Comparison of ENCODE assay signal across 26 cellular contexts in genomic region chr21:33171584-33172169, GRCh38. TPM values are rescaled to one million over a fixed set of nuclear protein-coding genes. Genes with fewer than 3 reads are reported as not detected.
DNase-seq lines count a peak whose midpoint lies in the region; ATAC-seq, FAIRE-seq and TF ChIP-seq lines count a peak whose summit lies in the region.
"Had no signal": no experiment of that assay in that cellular context is flagged by ENCODE, and none has a peak within 500 bp of the region (broad histone marks: within the 10 kb centered on the region; RNA-seq: fewer than 3 reads in every experiment).

No MANE protein-coding gene starts in this region.

- peaks cover 0 to 4% (median 0%) of the 10 kb centered on the region in 4 experiments; a peak in 1 of 7 replicates for H3K27me3 ChIP-seq in H1 (replicated peaks in 1 of 4; ENCODE audit: control insufficient read depth in 3 of 4, extremely low read depth in 1 of 4, insufficient read depth in 3 of 4, low read length in 3 of 4)

- CTCF ChIA-PET in HEK293 (lab: Yijun Ruan, JAX) = interaction anchor here (0.8 kb wide), 1 partner anchor 21 kb away, joined by 3 read pairs; no protein-coding TSS in a partner anchor
- CTCF ChIA-PET in H1 (lab: Charles Lee; ENCODE audit: partially characterized antibody) = no interaction called here

- no peak overlapping the region for H3K4ac ChIP-seq in H1 (replicated peaks; ENCODE audit: insufficient read length, low read depth, low read length)

- H4K8ac ChIP-seq in H1 (ENCODE audit: extremely low read depth, insufficient read depth, low read length) = peak overlapping the region; percentile 57

- H2AFZ ChIP-seq in H1 (ENCODE audit: low read length) = peak overlapping the region; percentile 52; the same call in 1 of the 2 replicates
- H2AFZ ChIP-seq: PC-9 had no signal

- no peak overlapping the region for H2AK5ac ChIP-seq in H1 (ENCODE audit: low read depth, low read length)

- H3K4me3 ChIP-seq in HEK293 (ENCODE audit: low read depth, low read length) (no peak overlapping the region), H1 (ENCODE audit: extremely low read depth in 1 of 4, insufficient read depth in 2 of 4, low read depth in 3 of 4, low read length in 4 of 4) (no peak overlapping the region)
- H3K4me3 ChIP-seq: HAP-1, PC-9, SJSA1 had no signal

- WGBS in H1 (ENCODE audit: extremely low coverage in 1 of 2, insufficient coverage in 1 of 2, insufficient read length in 1 of 2, insufficient replicate concordance in 2 of 2, low coverage in 1 of 2, low lambda C conversion rate in 2 of 2, missing lambda C conversion rate in 1 of 2), 2 experiments = 91% methylated on average over 8 of the region's 8 CpGs; no CpG with 5 or more reads in 1 of the 2 experiments

- no peak overlapping the region for H2BK20ac ChIP-seq in H1 (ENCODE audit: low read length)

- no peak overlapping the region for H2BK5ac ChIP-seq in H1 (ENCODE audit: low read depth, low read length)

- H3K27ac ChIP-seq in HEK293 (ENCODE audit: extremely low read depth, low read depth, low read length) (no peak overlapping the region), H1 (ENCODE audit: low read depth, low read length) (no peak overlapping the region)
- H3K27ac ChIP-seq: C4-2B, KMS-11, PC-9, SJSA1 had no signal

- H3K14ac ChIP-seq in H1 (ENCODE audit: insufficient read length) = no peak overlapping the region

- no peaks in the 10 kb centered on the region for H3K23me2 ChIP-seq in H1 (ENCODE audit: low read depth, low read length)

- no peak for ATAC-seq in GM21619 (IDR thresholded peaks at IDR 0.05; ENCODE audit: unreplicated experiment)
- ATAC-seq in HG02852 (IDR thresholded peaks at IDR 0.05; ENCODE audit: unreplicated experiment) = no peak
- ATAC-seq: CD8-positive, alpha-beta T cell; Right ventricle myocardium inferior had no signal

- no peak overlapping the region for H2BK12ac ChIP-seq in H1 (ENCODE audit: low read depth, low read length)

- no peak overlapping the region for H3K56ac ChIP-seq in H1 (replicated peaks; ENCODE audit: insufficient read length, low read depth, low read length)

- H3K23ac ChIP-seq in H1 (ENCODE audit: insufficient read length) = no peak overlapping the region

- no peak for TF ChIP-seq CTCF in HEK293 (tag by site-specific recombination; IDR thresholded peaks at IDR 0.05)
- TF ChIP-seq CTCF in H1 (IDR thresholded peaks at IDR 0.05; ENCODE audit: control extremely low read depth in 1 of 3, insufficient read depth in 1 of 3, low read depth in 1 of 3, low read length in 3 of 3) = no peak

- H3K9me3 ChIP-seq in HEK293 (ENCODE audit: control insufficient read depth, insufficient read depth, low read depth, low read length) = no peaks in the 10 kb centered on the region
- H3K9me3 ChIP-seq in H1 (ENCODE audit: insufficient read depth in 2 of 2, low read depth in 1 of 2, low read length in 1 of 2) = no peaks in the 10 kb centered on the region
- H3K9me3 ChIP-seq: Caco-2, SJSA1 had no signal

- H4K91ac ChIP-seq in H1 (replicated peaks; ENCODE audit: insufficient read length, low read length) = no peak overlapping the region

- H3K18ac ChIP-seq in H1 (ENCODE audit: extremely low read depth, low read length) = no peak overlapping the region

- no peaks in the 10 kb centered on the region for H3K36me3 ChIP-seq in HEK293 (ENCODE audit: control insufficient read depth in 2 of 2, insufficient read depth in 1 of 2, low read length in 2 of 2)
- H3K36me3 ChIP-seq in H1 (ENCODE audit: control insufficient read depth in 2 of 4, insufficient read depth in 4 of 4, low read length in 3 of 4) = no peaks in the 10 kb centered on the region
- H3K36me3 ChIP-seq: HAP-1, SJSA1 had no signal

- POLR2A ChIA-PET in HEK293 (lab: Yijun Ruan, JAX) = no interaction called here
- POLR2A ChIA-PET in H1 (lab: Charles Lee; ENCODE audit: partially characterized antibody) = no interaction called here

- no peak overlapping the region for H3K4me2 ChIP-seq in H1 (ENCODE audit: insufficient read depth in 1 of 2, low read depth in 2 of 2, low read length in 2 of 2)
- H3K4me2 ChIP-seq: KMS-11, PC-9 had no signal

- H3K4me1 ChIP-seq in HEK293 (ENCODE audit: control insufficient read depth, insufficient read depth, low read length) = no peaks in the 10 kb centered on the region
- H3K4me1 ChIP-seq in H1 (replicated peaks in 1 of 4; ENCODE audit: control insufficient read depth in 3 of 4, insufficient read depth in 4 of 4, low read length in 3 of 4) = no peaks in the 10 kb centered on the region; a peak in 1 of 7 replicates
- H3K4me1 ChIP-seq: Caco-2, HAP-1, SJSA1 had no signal

- peak in 1 of 2 experiments; percentile 34; a peak in 1 of 3 replicates for TF ChIP-seq EP300 in H1 (IDR thresholded peaks at IDR 0.05; ENCODE audit: borderline replicate concordance in 1 of 2, low read depth in 2 of 2, low read length in 2 of 2)

- DNase-seq in NCI-H524 treated with DMSO at 0.1 percent for 48 hours (lab: John Stamatoyannopoulos, UW) = peak; percentile 90
- DNase-seq in H1 (ENCODE audit: low read depth in 1 of 2, low spot score in 2 of 2) = no peak
- no peak for DNase-seq in H54 (ENCODE audit: insufficient read length, low spot score)
- DNase-seq in AML-193 (lab: John Stamatoyannopoulos, UW) = no peak
- DNase-seq: Caco-2; CD8-positive, alpha-beta T cell; DMS153; DND-41; IMR-90; MM.1S; NCI-H1417; NCI-H187; NCI-H2081 treated with DMSO at 0.1 percent for 48 hours; NCI-H446 treated with DMSO at 0.1 percent for 48 hours; PC-9; T-helper 2 cell had no signal

- H2BK15ac ChIP-seq in H1 (ENCODE audit: low read length) = no peak overlapping the region

- TF ChIP-seq RAD21 in H1 (IDR thresholded peaks at IDR 0.05 in 1 of 2, conservative IDR thresholded peaks at IDR 0.05 in 1 of 2; ENCODE audit: low read depth in 2 of 2, low read length in 2 of 2) = no peak

- no peaks in the 10 kb centered on the region for H3K79me2 ChIP-seq in H1 (ENCODE audit: control insufficient read depth in 1 of 2, insufficient read depth in 2 of 2, low read length in 2 of 2)

- H4K20me1 ChIP-seq in H1 (replicated peaks in 1 of 2; ENCODE audit: control insufficient read depth in 1 of 2, insufficient read depth in 2 of 2, low read length in 2 of 2) = no peaks in the 10 kb centered on the region

- H3K79me1 ChIP-seq in H1 (ENCODE audit: low read depth, low read length) = no peaks in the 10 kb centered on the region

- no peak for TF ChIP-seq POLR2A in H1 (IDR thresholded peaks at IDR 0.05; ENCODE audit: control extremely low read depth in 1 of 2, low read depth in 2 of 2, low read length in 2 of 2)
- TF ChIP-seq POLR2A in H54 (IDR thresholded peaks at IDR 0.05; ENCODE audit: low read depth, low read length) = no peak

- FAIRE-seq in H1 (lab: Jason Lieb, UNC) (no peak), H54 (lab: Jason Lieb, UNC) (no peak)
- FAIRE-seq: GM12892, GM19239 had no signal

- no peak overlapping the region for H4K5ac ChIP-seq in H1 (ENCODE audit: insufficient read length, low read depth, low read length)

- no peak overlapping the region for H3K9ac ChIP-seq in H1 (replicated peaks in 1 of 4; ENCODE audit: extremely low read depth in 1 of 4, low read depth in 3 of 4, low read length in 3 of 4)
- H3K9ac ChIP-seq: KMS-11 had no signal

- no peak overlapping the region for H2BK120ac ChIP-seq in H1 (replicated peaks; ENCODE audit: low read depth, low read length)

TF ChIP-seq in H1, 55 proteins besides CTCF, POLR2A, EP300 and RAD21:
- TF ChIP-seq MAFK (IDR thresholded peaks at IDR 0.05; ENCODE audit: low read depth, low read length) (no peak), CBX5 (IDR thresholded peaks at IDR 0.05; ENCODE audit: low read depth, low read length) (no peak), YY1 (IDR thresholded peaks at IDR 0.05; ENCODE audit: low read depth, low read length) (no peak), SP2 (IDR thresholded peaks at IDR 0.05; ENCODE audit: low read length) (no peak), BRCA1 (IDR thresholded peaks at IDR 0.05; ENCODE audit: low read depth, low read length) (no peak), CHD2 (IDR thresholded peaks at IDR 0.05; ENCODE audit: low read length) (no peak), SIN3A (conservative IDR thresholded peaks at IDR 0.05 in 1 of 2, IDR thresholded peaks at IDR 0.05 in 1 of 2; ENCODE audit: low read depth in 1 of 2, low read length in 2 of 2) (no peak), RNF2 (IDR thresholded peaks at IDR 0.05; ENCODE audit: borderline replicate concordance, low read depth, low read length, missing control alignments, poor library complexity, severe bottlenecking) (no peak), GTF2F1 (IDR thresholded peaks at IDR 0.05; ENCODE audit: borderline replicate concordance, low read depth, low read length) (no peak), JUND (IDR thresholded peaks at IDR 0.05; ENCODE audit: low read length) (no peak), SP4 (IDR thresholded peaks at IDR 0.05; ENCODE audit: low read length) (no peak), ASH2L (IDR thresholded peaks at IDR 0.05; ENCODE audit: low read length) (no peak), NRF1 (IDR thresholded peaks at IDR 0.05; ENCODE audit: low read depth, low read length) (no peak)

RNA-seq across cellular contexts. Expression of gene IFNAR2, which starts 58.1 kb away (rescaled TPM):
- 13.9 and 16.1 TPM in 2 replicates for total RNA-seq in H1 (2021; fragmentation: NEBNext Ultra II Directional; extraction: Animal tissue kit (Norgen Biotek cat#: 25700))
- polyA plus RNA-seq in H1 (2011; rRNA removed) = 8.6 and 12.2 TPM in 2 replicates
- polyA plus RNA-seq in H1 (2011; cell fraction: cytosol; rRNA removed) = 14.1 TPM
- 6.2 TPM for polyA plus RNA-seq in H1 (2011; cell fraction: nucleus; rRNA removed)
- 10.8 to 14.6 TPM (median 13.2 TPM) in 4 replicates for polyA plus RNA-seq in H1 (2012, experiment 1 of 2)
- 8.6 TPM for polyA plus RNA-seq in H1 (2012, experiment 2 of 2)
- 15.5 TPM for polyA plus RNA-seq in H1 (2013, experiment 1 of 2)
- polyA plus RNA-seq in H1 (2013, experiment 2 of 2) = 16.9 TPM
- 17.5 and 23.9 TPM in 2 replicates for polyA minus RNA-seq in H1 (2011; rRNA and poly(A)+ RNA removed)
- polyA minus RNA-seq in H1 (2011; cell fraction: cytosol; rRNA and poly(A)+ RNA removed) = 7.1 TPM
- 13.3 TPM for polyA minus RNA-seq in H1 (2011; cell fraction: nucleus; rRNA and poly(A)+ RNA removed)
